In the genomic region with DNA sequence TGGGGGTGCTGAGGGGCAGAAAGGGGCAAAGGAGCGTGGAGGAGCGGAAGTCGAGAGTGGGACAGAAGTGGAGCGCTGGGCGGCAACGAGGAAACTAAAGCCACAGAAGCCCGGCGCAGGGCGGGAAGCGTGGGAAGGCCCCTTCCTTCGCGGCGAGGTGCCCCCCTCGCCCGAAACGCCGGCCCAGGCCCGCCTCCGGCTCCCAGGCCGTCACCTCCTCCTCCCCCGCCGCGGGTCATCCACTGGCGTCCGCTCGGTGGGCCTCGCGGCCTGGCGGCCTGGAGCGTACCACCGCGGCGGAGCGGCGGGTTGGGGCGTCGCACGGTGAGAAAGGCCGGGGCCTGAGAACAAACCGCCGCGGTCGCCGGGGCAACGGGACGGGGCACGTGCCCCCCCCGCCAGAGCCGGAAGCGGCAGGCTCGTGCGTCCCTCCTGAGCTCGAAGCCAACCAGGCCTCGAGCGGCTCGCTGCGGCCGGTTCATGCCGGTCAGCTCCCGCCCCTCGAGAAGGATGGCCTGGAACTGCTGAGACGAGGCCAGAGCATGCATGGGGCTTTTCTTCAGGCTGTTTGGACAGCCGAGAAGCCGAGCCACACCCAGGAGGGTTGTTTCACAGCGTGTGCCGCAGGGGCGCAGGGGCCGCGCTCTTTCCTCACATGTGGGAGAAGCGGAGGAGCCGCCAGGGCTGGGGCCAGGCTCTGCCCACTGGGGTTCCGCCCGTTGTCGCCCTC, we compare ENCODE assay signal across 10 cellular contexts. TPM values are rescaled to one million over a fixed set of nuclear protein-coding genes. Genes with fewer than 3 reads are reported as not detected.
DNase-seq lines count a peak whose midpoint lies in the region; ATAC-seq and TF ChIP-seq lines count a peak whose summit lies in the region.
"Had no signal": no experiment of that assay in that cellular context is flagged by ENCODE, and none has a peak within 500 bp of the region (broad histone marks: within the 10 kb centered on the region; RNA-seq: fewer than 3 reads in every experiment).

A gene (minus strand): TSS at position 349 of the 730 bp plus-strand sequence. CDS start 469 bp downstream, outside the sequence.

- DNase-seq in Right ventricle myocardium inferior (ENCODE audit: missing footprints) (no peak), cardiac septum (ENCODE audit: low spot score) (no peak), dermis blood vessel endothelial cell (peak; percentile 54), neural crest cell (ENCODE audit: low read depth, low spot score) (no peak), SW 1271 (lab: John Stamatoyannopoulos, UW) (no peak), NCI-H1436 (lab: John Stamatoyannopoulos, UW) (no peak)
- DNase-seq: cortex of kidney had no signal

- H3K4me1 Mint-ChIP-seq in neural crest cell = peaks cover 15% of the 10 kb centered on the region

- ATAC-seq in Right ventricle myocardium inferior (peak; percentile 36), GM18907 (IDR thresholded peaks at IDR 0.05; ENCODE audit: unreplicated experiment) (no peak), GM21737 (IDR thresholded peaks at IDR 0.05; ENCODE audit: unreplicated experiment) (no peak)

- no peaks in the 10 kb centered on the region for H3K27me3 Mint-ChIP-seq in neural crest cell (ENCODE audit: low read depth)

- no peaks in the 10 kb centered on the region for H3K9me3 Mint-ChIP-seq in neural crest cell

- H3K36me3 Mint-ChIP-seq in neural crest cell (ENCODE audit: low read depth) = no peaks in the 10 kb centered on the region

- TF ChIP-seq CTCF in neural crest cell (conservative IDR thresholded peaks at IDR 0.05) = no peak

- no peak within 1 kb of the TSS for H3K4me3 Mint-ChIP-seq in neural crest cell

- peak within 1 kb of the TSS; percentile 16 for H3K27ac Mint-ChIP-seq in neural crest cell (ENCODE audit: unreplicated experiment)

- intact Hi-C loops in Right ventricle myocardium inferior (cut with DNase I) (loop anchor here (1.0 to 5.0 kb wide), 2 partner anchors 155 to 274 kb away; no protein-coding TSS in a partner anchor), cardiac septum (cut with DNase I) (loop anchor here (1.0 to 5.0 kb wide), 2 partner anchors 74 to 154 kb away; no protein-coding TSS in a partner anchor)

RNA-seq across cellular contexts. Expression of the gene that starts here (rescaled TPM):
- total RNA-seq in Right ventricle myocardium inferior = not detected
- total RNA-seq in cardiac septum = not detected
- total RNA-seq in dermis blood vessel endothelial cell = 0.28 and 0.68 TPM in 2 replicates
- not detected in 2 replicates for total RNA-seq in neural crest cell
- total RNA-seq: Peyer's patch had no signal

Comparison
In these comparisons a context has a peak if more than half of its experiments do, and no peak if none do; other contexts are left out.
1. Peak in ATAC-seq in Right ventricle myocardium inferior; RNA of the gene not detected or under 1 TPM.
2. Peak in DNase-seq in dermis blood vessel endothelial cell; RNA of the gene not detected or under 1 TPM.